Comparison of ENCODE assay signal across 27 cellular contexts in genomic region chrX:133185119-133185518, GRCh38. TPM values are rescaled to one million over a fixed set of nuclear protein-coding genes. Genes with fewer than 3 reads are reported as not detected.
DNase-seq lines count a peak whose midpoint lies in the region; ATAC-seq, FAIRE-seq and TF ChIP-seq lines count a peak whose summit lies in the region.
"Had no signal": no experiment of that assay in that cellular context is flagged by ENCODE, and none has a peak within 500 bp of the region (broad histone marks: within the 10 kb centered on the region; RNA-seq: fewer than 3 reads in every experiment).

No MANE protein-coding gene starts in this region.

- in situ Hi-C loops in HepG2 (cut with HindIII; ENCODE audit: extremely low pct_ligation_motif_present, low pct_unique_long_range_greater_than_20kb): loop anchor here (25.0 kb wide), 1 partner anchor 448 kb away; no protein-coding TSS in a partner anchor

- TF ChIP-seq POLR2A in HepG2 (IDR thresholded peaks at IDR 0.05; ENCODE audit: insufficient read depth in 1 of 2, low read depth in 2 of 2, low read length in 2 of 2) (no peak), right lobe of liver (IDR thresholded peaks at IDR 0.05) (no peak)

- H3K27me3 ChIP-seq in HepG2 (ENCODE audit: control insufficient read depth in 1 of 2, insufficient read depth in 2 of 2, low read length in 2 of 2) (no peaks in the 10 kb centered on the region), right lobe of liver (no peaks in the 10 kb centered on the region), SJCRH30 (no peaks in the 10 kb centered on the region), small intestine (ENCODE audit: control insufficient read depth in 2 of 2, insufficient read depth in 2 of 2, low read length in 2 of 2) (peaks cover 0 to 3% of the 10 kb centered on the region in 2 donors)
- H3K27me3 ChIP-seq: SJSA1 had no signal

- CTCF ChIA-PET in HepG2 (lab: Yijun Ruan, JAX; ENCODE audit: low intra/inter-chr PET ratio, low total read pairs): no interaction called here

- H4K20me1 ChIP-seq in HepG2 (ENCODE audit: insufficient read depth, low read length): no peaks in the 10 kb centered on the region

- H3K4me2 ChIP-seq in HepG2 (ENCODE audit: low read depth, low read length): no peak overlapping the region
- H3K4me2 ChIP-seq: BLaER1, PC-9 had no signal

- TF ChIP-seq EP300 in HepG2 (IDR thresholded peaks at IDR 0.05; ENCODE audit: low read depth in 2 of 2, low read length in 2 of 2) (no peak), HepG2 (CRISPR knock-in tag; IDR thresholded peaks at IDR 0.05; ENCODE audit: borderline replicate concordance) (no peak)

- H3K4me3 ChIP-seq in HepG2 (replicated peaks in 1 of 3; ENCODE audit: insufficient read depth in 1 of 3, low read depth in 2 of 3, low read length in 3 of 3) (no peak overlapping the region), right lobe of liver (no peak overlapping the region), SJCRH30 (no peak overlapping the region), small intestine (ENCODE audit: low read depth in 1 of 2, low read length in 2 of 2) (no peak overlapping the region)
- H3K4me3 ChIP-seq: BLaER1, PC-9, SJSA1 had no signal

- POLR2A ChIA-PET in HepG2 (lab: Yijun Ruan, JAX): no interaction called here

- H3K27ac ChIP-seq in HepG2 (ENCODE audit: extremely low read length, insufficient read depth, low read length): no peak overlapping the region
- H3K27ac ChIP-seq in right lobe of liver: no peak overlapping the region
- no peak overlapping the region for H3K27ac ChIP-seq in SJCRH30
- no peak overlapping the region for H3K27ac ChIP-seq in small intestine (ENCODE audit: low read depth in 1 of 2, low read length in 1 of 2)
- H3K27ac ChIP-seq: BLaER1, PC-9, SJSA1 had no signal

- no TSS peak for BruUV-seq in HepG2 (replicated peaks; lab: Mats Ljungman, UMichigan)

- no peaks in the 10 kb centered on the region for H3K79me2 ChIP-seq in HepG2 (ENCODE audit: insufficient read depth, low read length)

- no peak for DNase-seq in HepG2 (ENCODE audit: low spot score)
- no peak for DNase-seq in right lobe of liver
- peak; percentile 7 to 11 for DNase-seq in SJCRH30
- no peak for DNase-seq in left colon
- DNase-seq in DMS114 treated with DMSO at 0.1 percent for 48 hours (lab: John Stamatoyannopoulos, UW; ENCODE audit: unreplicated experiment): no peak
- no peak for DNase-seq in small intestine
- DNase-seq: CD4-positive, CD25-positive, alpha-beta regulatory T cell; DND-41; NCI-H1092; NCI-H1417 treated with DMSO at 0.1 percent for 48 hours; NCI-H187; NCI-H2171 treated with DMSO at 0.1 percent for 48 hours; NCI-H345; NCI-H510A treated with DMSO at 0.1 percent for 48 hours; NCI-H82; NK-92 treated with Interleukin-12 subunit alpha and Interleukin-12 subunit beta, amount 100 ng/mL, for 24 hours; PC-9; T-cell had no signal

- ATAC-seq in HepG2: no peak
- no peak for ATAC-seq in right lobe of liver
- peak; percentile 30 for ATAC-seq in left colon
- ATAC-seq in HG02642 (IDR thresholded peaks at IDR 0.05; ENCODE audit: poor library complexity, unreplicated experiment): no peak
- ATAC-seq: Right ventricle myocardium inferior, T-cell had no signal

- H3K9me3 ChIP-seq in HepG2 (ENCODE audit: low read length): no peaks in the 10 kb centered on the region
- no peaks in the 10 kb centered on the region for H3K9me3 ChIP-seq in right lobe of liver
- H3K9me3 ChIP-seq in SJCRH30 (replicated peaks): no peaks in the 10 kb centered on the region
- H3K9me3 ChIP-seq in small intestine (ENCODE audit: control insufficient read depth, low read depth): no peaks in the 10 kb centered on the region
- H3K9me3 ChIP-seq: SJSA1 had no signal

- WGBS in HepG2 (ENCODE audit: low lambda C conversion rate): no CpG with 5 or more reads among the region's 4 CpGs
- 60% methylated on average over 3 of the region's 4 CpGs for WGBS in right lobe of liver (ENCODE audit: insufficient coverage, low coverage, low lambda C conversion rate, missing lambda C conversion rate)
- WGBS in small intestine, 3 donors: 50 to 87% (median 81%) methylated on average over 1 to 4 of the region's 4 CpGs

- H3K36me3 ChIP-seq in HepG2 (replicated peaks in 1 of 2; ENCODE audit: control insufficient read depth in 1 of 2, insufficient read depth in 2 of 2, low read length in 2 of 2) (no peaks in the 10 kb centered on the region), right lobe of liver (no peaks in the 10 kb centered on the region), SJCRH30 (no peaks in the 10 kb centered on the region), small intestine (ENCODE audit: control insufficient read depth in 2 of 2, insufficient read depth in 2 of 2, low read length in 2 of 2) (no peaks in the 10 kb centered on the region)
- H3K36me3 ChIP-seq: BLaER1, SJSA1 had no signal

- H3K4me1 ChIP-seq in HepG2 (ENCODE audit: insufficient read depth, low read length): peaks cover 20% of the 10 kb centered on the region
- H3K4me1 ChIP-seq in right lobe of liver: no peaks in the 10 kb centered on the region
- no peaks in the 10 kb centered on the region for H3K4me1 ChIP-seq in SJCRH30
- H3K4me1 ChIP-seq in small intestine (ENCODE audit: control insufficient read depth in 2 of 2, insufficient read depth in 1 of 2, low read depth in 1 of 2, low read length in 1 of 2): no peaks in the 10 kb centered on the region
- H3K4me1 ChIP-seq: BLaER1, SJSA1 had no signal

- TF ChIP-seq CTCF in HepG2 (CRISPR knock-in tag; IDR thresholded peaks at IDR 0.05) (no peak), right lobe of liver (IDR thresholded peaks at IDR 0.05) (no peak)

- no peak overlapping the region for H2AFZ ChIP-seq in HepG2 (ENCODE audit: low read length)
- H2AFZ ChIP-seq: PC-9 had no signal

- intact Hi-C loops in HepG2 (cut with micrococcal nuclease; ENCODE audit: unreplicated experiment): no loop called here
- intact Hi-C loops in right lobe of liver (cut with DNase I): no loop called here
- intact Hi-C loops in left colon (cut with DNase I, micrococcal nuclease): no loop called here

- H3K9ac ChIP-seq in HepG2 (ENCODE audit: insufficient read depth, low read depth, low read length): no peak overlapping the region
- H3K9ac ChIP-seq: BLaER1 had no signal

- FAIRE-seq in HepG2 (lab: Jason Lieb, UNC) (no peak), small intestine (lab: Jason Lieb, UNC) (no peak)
- FAIRE-seq: GM12892, H54 had no signal

- TF ChIP-seq RAD21 in HepG2 (CRISPR knock-in tag; IDR thresholded peaks at IDR 0.05): no peak

TF ChIP-seq in HepG2, 621 proteins besides CTCF, POLR2A, EP300 and RAD21 (continues in another document):
- TF ChIP-seq GABPA (IDR thresholded peaks at IDR 0.05; ENCODE audit: low read depth, low read length) (0 out of 2 replicates have a peak, but pooled peaks have one; percentile 10), GABPA (CRISPR knock-in tag; IDR thresholded peaks at IDR 0.05; ENCODE audit: low read depth) (peak; percentile 56), HMG20B (CRISPR knock-in tag; conservative IDR thresholded peaks at IDR 0.05) (no peak), ZBTB10 (CRISPR knock-in tag; IDR thresholded peaks at IDR 0.05; ENCODE audit: borderline replicate concordance) (no peak)

RNA-seq across cellular contexts. Expression of gene TFDP3, which starts 33.0 kb away (rescaled TPM):
- not detected in 2 replicates for total RNA-seq in HepG2 (2016; rRNA removed; fragmentation: Illumina TruSeq; extraction: Trizol)
- total RNA-seq in HepG2 (2016; cell fraction: cytosol; rRNA removed; fragmentation: Illumina TruSeq; extraction: Trizol; ENCODE audit: low read depth): not detected in 2 replicates
- total RNA-seq in HepG2 (2016; cell fraction: insoluble cytoplasmic fraction; rRNA removed; fragmentation: Illumina TruSeq; extraction: Trizol): not detected in 2 replicates
- total RNA-seq in HepG2 (2016; cell fraction: membrane; rRNA removed; fragmentation: Illumina TruSeq; extraction: Trizol): not detected in 2 replicates
- not detected in 2 replicates for total RNA-seq in HepG2 (2016; cell fraction: nucleus; rRNA removed; fragmentation: Illumina TruSeq; extraction: Trizol)
- polyA plus RNA-seq in HepG2 (2011; rRNA removed): not detected in 2 replicates
- polyA plus RNA-seq in HepG2 (2011; cell fraction: cytosol; rRNA removed): not detected in 2 replicates
- not detected in 2 replicates for polyA plus RNA-seq in HepG2 (2011; cell fraction: nucleus; rRNA removed)
- not detected in 2 replicates for polyA plus RNA-seq in HepG2 (2012)
- not detected in 2 replicates for polyA plus RNA-seq in HepG2 (2016; cell fraction: cytosol; fragmentation: Illumina TruSeq; extraction: Trizol; ENCODE audit: low read depth)
- polyA plus RNA-seq in HepG2 (2016; cell fraction: insoluble cytoplasmic fraction; fragmentation: Illumina TruSeq; extraction: Trizol; ENCODE audit: low read depth): not detected in 2 replicates
- not detected in 2 replicates for polyA plus RNA-seq in HepG2 (2016; cell fraction: membrane; fragmentation: Illumina TruSeq; extraction: Trizol; ENCODE audit: low read depth)
- not detected in 2 replicates for polyA plus RNA-seq in HepG2 (2016; cell fraction: nucleus; fragmentation: Illumina TruSeq; extraction: Trizol; ENCODE audit: insufficient read depth, low read depth)
- not detected in 2 replicates for polyA minus RNA-seq in HepG2 (2011; rRNA and poly(A)+ RNA removed; ENCODE audit: low replicate concordance)
- not detected in 2 replicates for polyA minus RNA-seq in HepG2 (2011; cell fraction: cytosol; rRNA and poly(A)+ RNA removed)
- polyA minus RNA-seq in HepG2 (2011; cell fraction: nucleus; rRNA and poly(A)+ RNA removed): not detected in 2 replicates
- total RNA-seq in right lobe of liver: not detected
- total RNA-seq in SJCRH30 (2014; rRNA removed; shearing (Covaris generic)): not detected in 2 replicates
- total RNA-seq in left colon: not detected
- polyA plus RNA-seq in small intestine: not detected
- total RNA-seq: A172; CD4-positive, CD25-positive, alpha-beta regulatory T cell; PC-9; Right ventricle myocardium inferior; RPMI7951; SJSA1; T-cell had no signal
- polyA plus RNA-seq: AG04450; CD4-positive, CD25-positive, alpha-beta regulatory T cell had no signal

Comparison
In these comparisons a context has a peak if more than half of its experiments do, and no peak if none do; other contexts are left out.
1. DNase-seq: peak in SJCRH30 (2 of 2); none in HepG2 (single experiment), right lobe of liver (0 of 3), left colon (0 of 2), DMS114 treated with DMSO at 0.1 percent for 48 hours (single experiment) and small intestine (single experiment).